In genomic region chr13:73876323-73876722, GRCh38 we compare ENCODE assay signal across 13 cellular contexts.
DNase-seq lines count a peak whose midpoint lies in the region; ATAC-seq and TF ChIP-seq lines count a peak whose summit lies in the region.
"Had no signal": no experiment of that assay in that cellular context is flagged by ENCODE, and none has a peak within 500 bp of the region (broad histone marks: within the 10 kb centered on the region; RNA-seq: fewer than 3 reads in every experiment).

No MANE protein-coding gene starts in this region.

- no peak for ATAC-seq in T-helper 17 cell
- ATAC-seq: GM23338 had no signal

- H3K36me3 ChIP-seq in A673 (ENCODE audit: insufficient read depth, low read length, poor library complexity, severe bottlenecking): no peaks in the 10 kb centered on the region

- no peaks in the 10 kb centered on the region for H3K9me3 Mint-ChIP-seq in MCF 10A (ENCODE audit: unreplicated experiment)
- H3K9me3 Mint-ChIP-seq in progenitor cell of endocrine pancreas (ENCODE audit: low read depth): peaks cover 3% of the 10 kb centered on the region

- H3K27me3 ChIP-seq in A673 (replicated peaks; ENCODE audit: insufficient read depth, low read depth, low read length, poor library complexity): no peaks in the 10 kb centered on the region

- TF ChIP-seq CTCF in A673 (conservative IDR thresholded peaks at IDR 0.05; ENCODE audit: low read depth, low read length): no peak
- no peak for TF ChIP-seq CTCF in fibroblast of the aortic adventitia (IDR thresholded peaks at IDR 0.05; ENCODE audit: insufficient read depth, low read length)
- TF ChIP-seq CTCF in MCF 10A (IDR thresholded peaks at IDR 0.05; ENCODE audit: unreplicated experiment): no peak
- TF ChIP-seq CTCF in progenitor cell of endocrine pancreas (IDR thresholded peaks at IDR 0.05; ENCODE audit: unreplicated experiment): no peak

- DNase-seq in A673 (ENCODE audit: low spot score) (peak; percentile 25), EH (ENCODE audit: low read depth) (peak; percentile 56), T-helper 17 cell (no peak), fibroblast of the aortic adventitia (ENCODE audit: low read depth) (peak; percentile 28), COLO829 (ENCODE audit: low spot score) (no peak), MCF 10A (ENCODE audit: unreplicated experiment) (no peak), progenitor cell of endocrine pancreas (ENCODE audit: low spot score, unreplicated experiment) (no peak)
- DNase-seq: DMS79, KBM-7, NCI-H1436 treated with DMSO at 0.1 percent for 48 hours, NCI-H2081, NCI-H748 treated with DMSO at 0.1 percent for 48 hours had no signal

- H3K4me1 ChIP-seq in A673 (ENCODE audit: insufficient read depth, low read length, poor library complexity, severe bottlenecking): no peaks in the 10 kb centered on the region

- no peaks in the 10 kb centered on the region for H3K27me3 Mint-ChIP-seq in T-helper 17 cell
- no peaks in the 10 kb centered on the region for H3K27me3 Mint-ChIP-seq in MCF 10A (ENCODE audit: insufficient read depth, unreplicated experiment)
- H3K27me3 Mint-ChIP-seq in progenitor cell of endocrine pancreas: no peaks in the 10 kb centered on the region

- no peak overlapping the region for H3K27ac ChIP-seq in A673 (ENCODE audit: low read depth, low read length, poor library complexity, severe bottlenecking)

- peaks cover 29% of the 10 kb centered on the region for H3K4me1 Mint-ChIP-seq in T-helper 17 cell
- H3K4me1 Mint-ChIP-seq in MCF 10A (ENCODE audit: insufficient read depth, unreplicated experiment): no peaks in the 10 kb centered on the region
- no peaks in the 10 kb centered on the region for H3K4me1 Mint-ChIP-seq in progenitor cell of endocrine pancreas (ENCODE audit: low read depth)

- H3K4me3 ChIP-seq in A673 (ENCODE audit: low read depth, low read length, poor library complexity, severe bottlenecking) (no peak overlapping the region), fibroblast of the aortic adventitia (ENCODE audit: low read depth, low read length) (no peak overlapping the region)
- H3K4me3 ChIP-seq: GM23338 had no signal

- H3K4me3 Mint-ChIP-seq in T-helper 17 cell (no peak overlapping the region), MCF 10A (ENCODE audit: unreplicated experiment) (no peak overlapping the region), progenitor cell of endocrine pancreas (ENCODE audit: low read depth) (no peak overlapping the region)
- H3K4me3 Mint-ChIP-seq: GM23338 had no signal

- H3K9me3 ChIP-seq in A673 (ENCODE audit: low read depth, low read length, poor library complexity, severe bottlenecking) (peaks cover 9% of the 10 kb centered on the region), T-helper 17 cell (ENCODE audit: control insufficient read depth, low read length, poor library complexity, severe bottlenecking) (no peaks in the 10 kb centered on the region)

- CTCF ChIA-PET in A673 (lab: Charles Lee): no interaction called here
- CTCF ChIA-PET in MCF 10A (lab: Yijun Ruan, JAX): no interaction called here

- POLR2A ChIA-PET in A673 (lab: Charles Lee; ENCODE audit: low non-redundant PET) (no interaction called here), MCF 10A (lab: Yijun Ruan, JAX) (no interaction called here)

- intact Hi-C loops in A673 (cut with micrococcal nuclease; ENCODE audit: unreplicated experiment) (no loop called here), MCF 10A (cut with micrococcal nuclease) (no loop called here)

- no TSS peak for BruUV-seq in A673 (replicated peaks; lab: Mats Ljungman, UMichigan)
- no TSS peak for BruUV-seq in MCF 10A (replicated peaks; lab: Mats Ljungman, UMichigan)

- H3K36me3 Mint-ChIP-seq in T-helper 17 cell (ENCODE audit: low read depth) (peaks cover 2% of the 10 kb centered on the region), MCF 10A (ENCODE audit: insufficient read depth, unreplicated experiment) (no peaks in the 10 kb centered on the region), progenitor cell of endocrine pancreas (ENCODE audit: insufficient read depth) (peaks cover 10% of the 10 kb centered on the region)

- H3K27ac Mint-ChIP-seq in T-helper 17 cell: peak overlapping the region; percentile 51
- H3K27ac Mint-ChIP-seq in MCF 10A (ENCODE audit: low read depth, unreplicated experiment): no peak overlapping the region
- no peak overlapping the region for H3K27ac Mint-ChIP-seq in progenitor cell of endocrine pancreas
- H3K27ac Mint-ChIP-seq: GM23338 had no signal

Comparison
In these comparisons a context has a peak if more than half of its experiments do, and no peak if none do; other contexts are left out.
1. DNase-seq: peak in A673 (single experiment), EH (single experiment) and fibroblast of the aortic adventitia (single experiment); none in T-helper 17 cell (0 of 3), COLO829 (single experiment), MCF 10A (single experiment) and progenitor cell of endocrine pancreas (single experiment).